Comparison of ENCODE assay signal across 8 cellular contexts in genomic region chr13:90830782-90831181, GRCh38.
"Had no signal": no experiment of that assay in that cellular context is flagged by ENCODE, and none has a peak within 500 bp of the region (broad histone marks: within the 10 kb centered on the region; RNA-seq: fewer than 3 reads in every experiment).

No MANE protein-coding gene starts in this region.

- H3K27ac ChIP-seq: KMS-11 had no signal

- H3K4me2 ChIP-seq: KMS-11 had no signal

- FAIRE-seq: H1, HTR-8/SVneo had no signal

- H3K9ac ChIP-seq: KMS-11 had no signal

- DNase-seq: H9, HCEC 1CT, IMR-90, Karpas-422, KBM-7 had no signal
